11 cellular contexts compared by ENCODE assay signal in genomic region chr3:20201141-20201540, GRCh38.
"Had no signal": no experiment of that assay in that cellular context is flagged by ENCODE, and none has a peak within 500 bp of the region (broad histone marks: within the 10 kb centered on the region; RNA-seq: fewer than 3 reads in every experiment).

No MANE protein-coding gene starts in this region.

- DNase-seq: GM23248, GOT3, H7, H9, HCEC 1CT, HFFc6 had no signal

- H3K27ac ChIP-seq: GM23248 had no signal

- H3K9me3 ChIP-seq: HAP-1 had no signal

- ATAC-seq: GM23338, HCT116 had no signal

- H3K4me3 ChIP-seq: GM23248, GM23338, HAP-1 had no signal

- FAIRE-seq: H1, H54 had no signal

- H3K4me1 ChIP-seq: HAP-1 had no signal

- H3K36me3 ChIP-seq: HAP-1 had no signal
